ENCODE assay signal across 18 cellular contexts in the genomic region with DNA sequence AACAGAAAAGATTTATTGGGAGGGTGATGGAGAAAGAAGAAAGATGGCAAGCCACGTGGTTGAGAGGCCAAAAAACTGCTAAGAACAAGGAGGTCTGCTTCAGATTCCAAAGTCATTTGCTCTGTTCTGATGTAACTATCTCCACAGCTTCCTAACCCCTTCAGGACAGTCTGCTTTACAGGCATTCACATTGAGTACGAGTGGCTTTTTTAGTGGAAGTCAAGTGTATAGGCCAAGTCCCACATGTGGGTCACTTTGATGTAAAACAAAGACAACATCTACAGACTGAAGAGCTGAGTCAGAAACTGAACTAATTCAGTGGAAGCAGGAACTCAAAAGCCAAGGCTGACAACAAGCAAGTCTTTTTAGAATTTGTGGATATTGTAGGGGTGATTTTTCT.
"Had no signal": no experiment of that assay in that cellular context is flagged by ENCODE, and none has a peak within 500 bp of the region (broad histone marks: within the 10 kb centered on the region; RNA-seq: fewer than 3 reads in every experiment).

No MANE protein-coding gene starts in this region.

- H3K9me3 ChIP-seq: gastrocnemius medialis, left ventricle myocardium inferior, mucosa of descending colon, neutrophil, psoas muscle, right lobe of liver, spleen, testis, transverse colon had no signal

- H3K27ac ChIP-seq: coronary artery, gastrocnemius medialis, left ventricle myocardium inferior, neutrophil, psoas muscle, right lobe of liver, spleen, testis, transverse colon had no signal

- H3K4me1 ChIP-seq: gastrocnemius medialis, left ventricle myocardium inferior, psoas muscle, spleen, transverse colon had no signal

- H3K36me3 ChIP-seq: gastrocnemius medialis, left ventricle myocardium inferior, neutrophil, right lobe of liver, spleen, transverse colon had no signal

- ATAC-seq: gastrocnemius medialis; mucosa of descending colon; naive thymus-derived CD8-positive, alpha-beta T cell; psoas muscle; right lobe of liver; stimulated activated naive B cell treated with anti-CD40 and anti-IgM and Interleukin-4, amounts not matched to agents 10 μg/mL and 1 μg/mL and 100 μg/mL, for 72 hours; stimulated activated naive CD8-positive, alpha-beta T cell treated with anti-CD3 and anti-CD28 coated beads, Interleukin-15, amount 100 ng/mL, for 72 hours had no signal

- H3K27me3 ChIP-seq: gastrocnemius medialis, neutrophil, right lobe of liver, spleen, testis, transverse colon had no signal

- DNase-seq: effector CD4-positive, alpha-beta T cell; gastrocnemius medialis; immature natural killer cell; left ventricle myocardium inferior; mucosa of descending colon; naive thymus-derived CD8-positive, alpha-beta T cell; psoas muscle; retina; right lobe of liver; spleen; stimulated activated CD4-positive, alpha-beta T cell treated with anti-CD3 and anti-CD28 coated beads, Interleukin-2, amount 100 ng/mL, for 24 hours; stimulated activated CD4-positive, alpha-beta T cell treated with anti-CD3 and anti-CD28 coated beads, Interleukin-4, amount 100 ng/mL, for 4 hours; stimulated activated naive B cell treated with anti-CD40 and anti-IgM and Interleukin-4, amounts not matched to agents 10 μg/mL and 1 μg/mL and 100 μg/mL, for 72 hours; stimulated activated naive CD8-positive, alpha-beta T cell treated with anti-CD3 and anti-CD28 coated beads, Interleukin-15, amount 100 ng/mL, for 72 hours; testis; transverse colon had no signal

- H3K4me3 ChIP-seq: coronary artery, gastrocnemius medialis, left ventricle myocardium inferior, mucosa of descending colon, psoas muscle, right lobe of liver, spleen, testis, transverse colon had no signal
